ENCODE assay signal across 6 cellular contexts in genomic region chr2:225223301-225223700, GRCh38.
"Had no signal": no experiment of that assay in that cellular context is flagged by ENCODE, and none has a peak within 500 bp of the region (broad histone marks: within the 10 kb centered on the region; RNA-seq: fewer than 3 reads in every experiment).

No MANE protein-coding gene starts in this region.

- DNase-seq: H9, HCEC 1CT, IMR-90, KG1 had no signal

- H3K4me3 ChIP-seq: GM23338, K562 had no signal

- ATAC-seq: GM23338, K562 had no signal
